Comparison of ENCODE assay signal across 1 cellular context in the genomic region with DNA sequence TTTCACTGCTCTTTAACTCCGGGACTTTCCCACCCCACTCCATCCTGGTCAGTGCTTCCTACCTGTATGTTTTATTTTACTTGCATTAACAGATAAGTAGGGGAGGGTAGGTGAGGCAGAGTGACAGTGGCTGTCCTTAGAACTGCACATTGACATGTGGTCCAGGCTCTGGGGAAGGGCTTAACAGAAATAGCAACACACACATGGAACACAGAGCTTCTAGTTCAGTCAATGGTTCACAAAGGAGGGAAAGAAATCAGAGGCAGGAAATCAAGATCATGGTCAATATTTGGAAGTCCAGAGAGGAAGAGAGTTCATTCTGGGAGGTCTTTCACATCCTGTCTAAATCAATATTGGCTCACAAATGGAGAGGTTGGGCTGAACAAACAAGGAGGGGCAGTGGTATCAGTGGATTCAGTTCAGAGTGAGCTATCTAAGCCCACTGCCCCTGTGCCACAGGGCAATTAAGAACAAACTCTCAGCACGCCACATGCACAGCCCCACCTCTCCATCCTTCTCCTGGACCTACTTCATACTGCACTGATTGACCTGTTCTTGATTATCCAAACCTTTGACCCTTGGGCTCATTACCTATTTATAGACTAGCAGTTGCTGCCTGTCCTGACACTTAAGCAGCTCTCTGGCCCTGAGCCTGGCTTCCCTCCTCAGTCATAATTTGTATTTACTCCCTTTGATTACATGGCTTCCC.
TF ChIP-seq lines count a peak whose summit lies in the region.

No MANE protein-coding gene starts in this region.

TF ChIP-seq in HepG2, 621 proteins besides CTCF, POLR2A, EP300 and RAD21 (continued from another document):
- no peak for TF ChIP-seq ZNF552 (CRISPR knock-in tag; IDR thresholded peaks at IDR 0.05; ENCODE audit: borderline replicate concordance)
- no peak for TF ChIP-seq SP2 (CRISPR knock-in tag; IDR thresholded peaks at IDR 0.05)
- no peak for TF ChIP-seq TEAD2 (CRISPR knock-in tag; IDR thresholded peaks at IDR 0.05)
- TF ChIP-seq ZBTB4 (CRISPR knock-in tag; IDR thresholded peaks at IDR 0.05; ENCODE audit: borderline replicate concordance), result no peak
- TF ChIP-seq ZNF878 (CRISPR knock-in tag; IDR thresholded peaks at IDR 0.05), result peak; percentile 75; the same call in 1 of the 2 replicates
TF ChIP-seq in HepG2: peak in this region for 262.
